Comparison of ENCODE assay signal across 18 cellular contexts in the genomic region with DNA sequence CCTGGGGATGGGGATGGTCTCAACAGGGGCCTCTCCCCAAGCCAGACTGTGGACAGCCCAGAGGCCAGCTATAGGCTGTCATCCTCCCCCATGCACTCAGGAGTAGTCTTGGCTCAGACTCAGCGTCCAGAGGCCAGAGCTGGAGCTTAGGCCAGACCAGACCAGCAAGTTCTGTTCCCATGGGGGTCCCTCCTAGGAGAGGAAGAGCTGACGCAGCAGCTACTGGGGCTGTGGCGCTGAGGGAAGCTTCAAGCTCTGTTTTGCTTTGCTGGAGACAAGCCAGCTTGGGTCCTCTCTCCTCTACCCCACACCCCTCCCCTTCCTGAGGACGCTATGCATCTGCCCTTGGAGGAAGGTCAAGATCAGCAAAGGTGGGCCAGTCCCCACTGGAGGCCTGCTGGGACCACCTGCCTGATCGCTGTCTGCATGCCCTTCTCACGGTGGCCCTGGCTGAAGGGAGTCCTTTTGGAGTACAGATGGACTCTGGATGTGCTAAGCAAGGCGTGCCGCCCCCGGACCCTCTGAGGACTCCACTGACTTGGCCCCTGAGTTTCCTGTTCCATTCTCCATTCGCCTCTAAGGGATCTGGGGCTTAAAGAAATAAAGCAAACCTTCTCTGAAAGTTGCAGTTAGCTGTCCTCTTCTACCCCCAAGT. TPM values are rescaled to one million over a fixed set of nuclear protein-coding genes. Genes with fewer than 3 reads are reported as not detected.
A peak's percentile ranks its signal among the peaks of the same experiment; 100 is the strongest.
DNase-seq lines count a peak whose midpoint lies in the region; ATAC-seq and TF ChIP-seq lines count a peak whose summit lies in the region.
"Had no signal": no experiment of that assay in that cellular context is flagged by ENCODE, and none has a peak within 500 bp of the region (broad histone marks: within the 10 kb centered on the region; RNA-seq: fewer than 3 reads in every experiment).

No MANE protein-coding gene starts in this region.

- no peaks in the 10 kb centered on the region for H3K9me3 ChIP-seq in BLaER1 treated with 17β-estradiol and CSF1 and Interleukin-3, amounts not matched to agents 10 nM and 100 nM (replicated peaks in 1 of 11)
- H3K9me3 ChIP-seq in T-helper 17 cell (ENCODE audit: control insufficient read depth, low read length, poor library complexity, severe bottlenecking) = no peaks in the 10 kb centered on the region
- peaks cover 0 to 7% (median 0%) of the 10 kb centered on the region in 11 donors for H3K9me3 ChIP-seq in heart right ventricle
- no peaks in the 10 kb centered on the region for H3K9me3 ChIP-seq in neural progenitor cell (ENCODE audit: low read depth)

- 56 to 66% methylated on average over 10 of the region's 10 CpGs for WGBS in heart right ventricle, 2 donors

- H3K4me1 Mint-ChIP-seq in T-helper 17 cell (peaks cover 12% of the 10 kb centered on the region), neural progenitor cell (peaks cover 4% of the 10 kb centered on the region)

- intact Hi-C loops in heart right ventricle (cut with DNase I) = no loop called here

- DNase-seq in T-helper 17 cell = no peak
- DNase-seq in heart right ventricle = peak in 1 of 2 donors; percentile 45
- no peak for DNase-seq in neural progenitor cell (ENCODE audit: low spot score)
- no peak for DNase-seq in C1 segment of cervical spinal cord (lab: John Stamatoyannopoulos, UW)
- DNase-seq: CD4-positive, alpha-beta T cell; DND-41; GOT3; KBM-7; NCI-H1436 treated with DMSO at 0.1 percent for 48 hours; NCI-H2081; NCI-H748 treated with DMSO at 0.1 percent for 48 hours; PC-3 had no signal

- ATAC-seq in T-helper 17 cell (no peak), heart right ventricle (peak; percentile 27 to 69 (median 58)), GM19395 (IDR thresholded peaks at IDR 0.05; ENCODE audit: unreplicated experiment) (no peak), HG03342 (IDR thresholded peaks at IDR 0.05; ENCODE audit: unreplicated experiment) (no peak)
- ATAC-seq: GM12878, PC-3 had no signal

- H3K9ac ChIP-seq in BLaER1 treated with 17β-estradiol and CSF1 and Interleukin-3, amounts not matched to agents 10 nM and 100 nM = no peak overlapping the region; a peak in 2 of 22 replicates
- H3K9ac ChIP-seq in neural progenitor cell = no peak overlapping the region

- H3K36me3 Mint-ChIP-seq in T-helper 17 cell (ENCODE audit: low read depth) (peaks cover 2% of the 10 kb centered on the region), neural progenitor cell (no peaks in the 10 kb centered on the region)

- H3K27ac Mint-ChIP-seq in T-helper 17 cell (no peak overlapping the region), neural progenitor cell (peak overlapping the region; percentile 63)
- H3K27ac Mint-ChIP-seq: CD4-positive, alpha-beta T cell had no signal

- no peak for TF ChIP-seq CTCF in heart right ventricle (IDR thresholded peaks at IDR 0.05)
- TF ChIP-seq CTCF in neural progenitor cell (IDR thresholded peaks at IDR 0.05) = no peak

- H4K20me1 ChIP-seq in BLaER1 treated with 17β-estradiol and CSF1 and Interleukin-3, amounts not matched to agents 10 nM and 100 nM = no peaks in the 10 kb centered on the region
- H4K20me1 ChIP-seq in neural progenitor cell (ENCODE audit: low read depth) = no peaks in the 10 kb centered on the region

- peaks cover 53 to 83% (median 73%) of the 10 kb centered on the region in 10 experiments for H3K4me1 ChIP-seq in BLaER1 treated with 17β-estradiol and CSF1 and Interleukin-3, amounts not matched to agents 10 nM and 100 nM
- H3K4me1 ChIP-seq in heart right ventricle (peaks cover 0 to 21% (median 8%) of the 10 kb centered on the region in 9 donors), neural progenitor cell (no peaks in the 10 kb centered on the region)

- H3K9me3 Mint-ChIP-seq in neural progenitor cell = peaks cover 4% of the 10 kb centered on the region
- H3K9me3 Mint-ChIP-seq: CD4-positive, alpha-beta T cell had no signal

- H3K27me3 ChIP-seq in BLaER1 treated with 17β-estradiol and CSF1 and Interleukin-3, amounts not matched to agents 10 nM and 100 nM = no peaks in the 10 kb centered on the region
- H3K27me3 ChIP-seq in heart right ventricle (peaks cover 0 to 5% (median 0%) of the 10 kb centered on the region in 7 donors), neural progenitor cell (no peaks in the 10 kb centered on the region)

- H3K27ac ChIP-seq in BLaER1 treated with 17β-estradiol and CSF1 and Interleukin-3, amounts not matched to agents 10 nM and 100 nM = peak overlapping the region in 5 of 11 experiments; percentile 7 to 39 (median 25); a peak in 8 of 22 replicates
- H3K27ac ChIP-seq in heart right ventricle (no peak overlapping the region), neural progenitor cell (no peak overlapping the region)

- H3K4me3 Mint-ChIP-seq in T-helper 17 cell (peak overlapping the region; percentile 7), neural progenitor cell (no peak overlapping the region)
- H3K4me3 Mint-ChIP-seq: CD4-positive, alpha-beta T cell had no signal

- H3F3A ChIP-seq in neural progenitor cell (ENCODE audit: low read depth) = no peaks in the 10 kb centered on the region

- no peaks in the 10 kb centered on the region for H3K36me3 ChIP-seq in BLaER1 treated with 17β-estradiol and CSF1 and Interleukin-3, amounts not matched to agents 10 nM and 100 nM
- H3K36me3 ChIP-seq in heart right ventricle (no peaks in the 10 kb centered on the region), neural progenitor cell (no peaks in the 10 kb centered on the region)

- H3K79me2 ChIP-seq in neural progenitor cell (ENCODE audit: low read depth) = no peaks in the 10 kb centered on the region

- peak overlapping the region; percentile 37 to 79 (median 63) for H3K4me2 ChIP-seq in BLaER1 treated with 17β-estradiol and CSF1 and Interleukin-3, amounts not matched to agents 10 nM and 100 nM
- H3K4me2 ChIP-seq in neural progenitor cell = no peak overlapping the region

- no peak overlapping the region for H3K4me3 ChIP-seq in BLaER1 treated with 17β-estradiol and CSF1 and Interleukin-3, amounts not matched to agents 10 nM and 100 nM
- H3K4me3 ChIP-seq in heart right ventricle (no peak overlapping the region), neural progenitor cell (no peak overlapping the region)
- H3K4me3 ChIP-seq: GM12878 had no signal

- H3K27me3 Mint-ChIP-seq in T-helper 17 cell (peaks cover 31% of the 10 kb centered on the region), neural progenitor cell (ENCODE audit: insufficient read depth, low read depth) (peaks cover 6% of the 10 kb centered on the region)
- H3K27me3 Mint-ChIP-seq: CD4-positive, alpha-beta T cell had no signal

- no peak overlapping the region for H2AFZ ChIP-seq in neural progenitor cell (replicated peaks)

RNA-seq across cellular contexts. Expression of a gene that starts 2.6 kb away (rescaled TPM):
- total RNA-seq in T-helper 17 cell (not detected), heart right ventricle (not detected), neural progenitor cell (ENCODE audit: low replicate concordance) (not detected in 2 replicates)
- polyA plus RNA-seq in heart right ventricle = not detected
- total RNA-seq: CD4-positive, alpha-beta T cell; GM12878; NCI-H460; PC-3; SK-MEL-5 had no signal
- polyA plus RNA-seq: GM12878 had no signal

RNA-seq across cellular contexts. Expression of a gene that starts 33.2 kb away (rescaled TPM):
- 10 to 100 TPM; 21.5 to 22.8 TPM for total RNA-seq in T-helper 17 cell
- 10 to 100 TPM in 9 of 10 donors, 1 to 10 TPM in 1; 8.3 to 20.3 (median 13.9) TPM for total RNA-seq in heart right ventricle
- polyA plus RNA-seq in heart right ventricle = 1 to 10 TPM; 3.7 to 5.9 TPM
- total RNA-seq in neural progenitor cell (ENCODE audit: low replicate concordance) = 51.5 and 53.6 TPM in 2 replicates

Comparison
In these comparisons a context has a peak if more than half of its experiments do, and no peak if none do; other contexts are left out.
1. ATAC-seq: peak in heart right ventricle (8 of 8); none in T-helper 17 cell (single experiment), GM19395 (single experiment) and HG03342 (single experiment).